Comparison of ENCODE assay signal across 1 cellular context in the genomic region with DNA sequence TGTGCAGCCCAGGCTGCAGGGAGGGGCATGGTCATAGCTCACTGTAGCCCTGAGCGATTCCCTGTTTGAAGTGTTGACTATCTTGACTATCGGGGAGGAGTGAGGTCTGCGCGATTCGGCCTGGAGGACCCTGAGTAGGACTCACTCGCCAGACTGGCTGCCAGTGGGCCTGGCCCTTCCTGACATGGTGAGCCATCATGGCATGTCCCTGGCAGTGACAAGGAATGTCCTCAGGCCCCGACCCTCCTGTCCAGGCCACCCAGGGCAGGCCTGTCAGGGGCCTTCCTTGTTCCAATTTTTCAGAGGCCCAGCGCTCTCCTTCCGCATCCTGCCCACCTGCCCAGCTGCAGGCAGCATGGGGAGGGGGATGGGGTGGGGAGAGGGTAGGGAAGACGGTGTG.
TF ChIP-seq lines count a peak whose summit lies in the region.

No MANE protein-coding gene starts in this region.

TF ChIP-seq in GM23338, 12 proteins besides CTCF, POLR2A, EP300 and RAD21:
- TF ChIP-seq REST (IDR thresholded peaks at IDR 0.05; ENCODE audit: unreplicated experiment) = no peak
- TF ChIP-seq NANOG (IDR thresholded peaks at IDR 0.05; ENCODE audit: borderline replicate concordance) = no peak
- TF ChIP-seq, protein P1, sequence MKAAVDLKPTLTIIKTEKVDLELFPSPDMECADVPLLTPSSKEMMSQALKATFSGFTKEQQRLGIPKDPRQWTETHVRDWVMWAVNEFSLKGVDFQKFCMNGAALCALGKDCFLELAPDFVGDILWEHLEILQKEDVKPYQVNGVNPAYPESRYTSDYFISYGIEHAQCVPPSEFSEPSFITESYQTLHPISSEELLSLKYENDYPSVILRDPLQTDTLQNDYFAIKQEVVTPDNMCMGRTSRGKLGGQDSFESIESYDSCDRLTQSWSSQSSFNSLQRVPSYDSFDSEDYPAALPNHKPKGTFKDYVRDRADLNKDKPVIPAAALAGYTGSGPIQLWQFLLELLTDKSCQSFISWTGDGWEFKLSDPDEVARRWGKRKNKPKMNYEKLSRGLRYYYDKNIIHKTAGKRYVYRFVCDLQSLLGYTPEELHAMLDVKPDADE (IDR thresholded peaks at IDR 0.05) = no peak
- TF ChIP-seq POLR2AphosphoS5 (IDR thresholded peaks at IDR 0.05; ENCODE audit: low read depth) = no peak
- no peak for TF ChIP-seq ZNF331 (CRISPR knock-in tag; IDR thresholded peaks at IDR 0.05; ENCODE audit: low read depth)
- TF ChIP-seq JUNB (IDR thresholded peaks at IDR 0.05; ENCODE audit: unreplicated experiment) = no peak
- TF ChIP-seq STAT1 (IDR thresholded peaks at IDR 0.05; ENCODE audit: unreplicated experiment) = no peak
- TF ChIP-seq CREB1 (CRISPR knock-in tag; IDR thresholded peaks at IDR 0.05; ENCODE audit: low read depth) = no peak
- TF ChIP-seq EZH2phosphoT487 (IDR thresholded peaks at IDR 0.05; ENCODE audit: unreplicated experiment) = no peak
- no peak for TF ChIP-seq EZH2 (IDR thresholded peaks at IDR 0.05; ENCODE audit: low read depth, unreplicated experiment)
- TF ChIP-seq ZNF114 (CRISPR knock-in tag; IDR thresholded peaks at IDR 0.05) = no peak
- TF ChIP-seq, protein P2, sequence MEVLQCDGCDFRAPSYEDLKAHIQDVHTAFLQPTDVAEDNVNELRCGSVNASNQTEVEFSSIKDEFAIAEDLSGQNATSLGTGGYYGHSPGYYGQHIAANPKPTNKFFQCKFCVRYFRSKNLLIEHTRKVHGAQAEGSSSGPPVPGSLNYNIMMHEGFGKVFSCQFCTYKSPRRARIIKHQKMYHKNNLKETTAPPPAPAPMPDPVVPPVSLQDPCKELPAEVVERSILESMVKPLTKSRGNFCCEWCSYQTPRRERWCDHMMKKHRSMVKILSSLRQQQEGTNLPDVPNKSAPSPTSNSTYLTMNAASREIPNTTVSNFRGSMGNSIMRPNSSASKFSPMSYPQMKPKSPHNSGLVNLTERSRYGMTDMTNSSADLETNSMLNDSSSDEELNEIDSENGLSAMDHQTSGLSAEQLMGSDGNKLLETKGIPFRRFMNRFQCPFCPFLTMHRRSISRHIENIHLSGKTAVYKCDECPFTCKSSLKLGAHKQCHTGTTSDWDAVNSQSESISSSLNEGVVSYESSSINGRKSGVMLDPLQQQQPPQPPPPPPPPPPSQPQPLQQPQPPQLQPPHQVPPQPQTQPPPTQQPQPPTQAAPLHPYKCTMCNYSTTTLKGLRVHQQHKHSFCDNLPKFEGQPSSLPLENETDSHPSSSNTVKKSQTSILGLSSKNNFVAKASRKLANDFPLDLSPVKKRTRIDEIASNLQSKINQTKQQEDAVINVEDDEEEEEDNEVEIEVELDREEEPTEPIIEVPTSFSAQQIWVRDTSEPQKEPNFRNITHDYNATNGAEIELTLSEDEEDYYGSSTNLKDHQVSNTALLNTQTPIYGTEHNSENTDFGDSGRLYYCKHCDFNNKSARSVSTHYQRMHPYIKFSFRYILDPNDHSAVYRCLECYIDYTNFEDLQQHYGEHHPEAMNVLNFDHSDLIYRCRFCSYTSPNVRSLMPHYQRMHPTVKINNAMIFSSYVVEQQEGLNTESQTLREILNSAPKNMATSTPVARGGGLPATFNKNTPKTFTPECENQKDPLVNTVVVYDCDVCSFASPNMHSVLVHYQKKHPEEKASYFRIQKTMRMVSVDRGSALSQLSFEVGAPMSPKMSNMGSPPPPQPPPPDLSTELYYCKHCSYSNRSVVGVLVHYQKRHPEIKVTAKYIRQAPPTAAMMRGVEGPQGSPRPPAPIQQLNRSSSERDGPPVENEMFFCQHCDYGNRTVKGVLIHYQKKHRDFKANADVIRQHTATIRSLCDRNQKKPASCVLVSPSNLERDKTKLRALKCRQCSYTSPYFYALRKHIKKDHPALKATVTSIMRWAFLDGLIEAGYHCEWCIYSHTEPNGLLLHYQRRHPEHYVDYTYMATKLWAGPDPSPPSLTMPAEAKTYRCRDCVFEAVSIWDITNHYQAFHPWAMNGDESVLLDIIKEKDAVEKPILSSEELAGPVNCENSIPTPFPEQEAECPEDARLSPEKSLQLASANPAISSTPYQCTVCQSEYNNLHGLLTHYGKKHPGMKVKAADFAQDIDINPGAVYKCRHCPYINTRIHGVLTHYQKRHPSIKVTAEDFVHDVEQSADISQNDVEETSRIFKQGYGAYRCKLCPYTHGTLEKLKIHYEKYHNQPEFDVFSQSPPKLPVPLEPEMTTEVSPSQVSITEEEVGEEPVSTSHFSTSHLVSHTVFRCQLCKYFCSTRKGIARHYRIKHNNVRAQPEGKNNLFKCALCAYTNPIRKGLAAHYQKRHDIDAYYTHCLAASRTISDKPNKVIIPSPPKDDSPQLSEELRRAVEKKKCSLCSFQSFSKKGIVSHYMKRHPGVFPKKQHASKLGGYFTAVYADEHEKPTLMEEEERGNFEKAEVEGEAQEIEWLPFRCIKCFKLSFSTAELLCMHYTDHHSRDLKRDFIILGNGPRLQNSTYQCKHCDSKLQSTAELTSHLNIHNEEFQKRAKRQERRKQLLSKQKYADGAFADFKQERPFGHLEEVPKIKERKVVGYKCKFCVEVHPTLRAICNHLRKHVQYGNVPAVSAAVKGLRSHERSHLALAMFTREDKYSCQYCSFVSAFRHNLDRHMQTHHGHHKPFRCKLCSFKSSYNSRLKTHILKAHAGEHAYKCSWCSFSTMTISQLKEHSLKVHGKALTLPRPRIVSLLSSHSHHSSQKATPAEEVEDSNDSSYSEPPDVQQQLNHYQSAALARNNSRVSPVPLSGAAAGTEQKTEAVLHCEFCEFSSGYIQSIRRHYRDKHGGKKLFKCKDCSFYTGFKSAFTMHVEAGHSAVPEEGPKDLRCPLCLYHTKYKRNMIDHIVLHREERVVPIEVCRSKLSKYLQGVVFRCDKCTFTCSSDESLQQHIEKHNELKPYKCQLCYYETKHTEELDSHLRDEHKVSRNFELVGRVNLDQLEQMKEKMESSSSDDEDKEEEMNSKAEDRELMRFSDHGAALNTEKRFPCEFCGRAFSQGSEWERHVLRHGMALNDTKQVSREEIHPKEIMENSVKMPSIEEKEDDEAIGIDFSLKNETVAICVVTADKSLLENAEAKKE (CRISPR knock-in tag; IDR thresholded peaks at IDR 0.05) = no peak
